Comparison of ENCODE assay signal across 17 cellular contexts in genomic region chr3:45640724-45641361, GRCh38. TPM values are rescaled to one million over a fixed set of nuclear protein-coding genes. Genes with fewer than 3 reads are reported as not detected.
DNase-seq lines count a peak whose midpoint lies in the region; ATAC-seq, FAIRE-seq and TF ChIP-seq lines count a peak whose summit lies in the region.
"Had no signal": no experiment of that assay in that cellular context is flagged by ENCODE, and none has a peak within 500 bp of the region (broad histone marks: within the 10 kb centered on the region; RNA-seq: fewer than 3 reads in every experiment).

No MANE protein-coding gene starts in this region.

- H3K4me3 ChIP-seq in CD8-positive, alpha-beta T cell (ENCODE audit: low read depth, low read length): no peak overlapping the region
- H3K4me3 ChIP-seq in endothelial cell of umbilical vein (replicated peaks in 1 of 3; ENCODE audit: insufficient read depth in 1 of 3, low read depth in 1 of 3, low read length in 3 of 3): no peak overlapping the region
- no peak overlapping the region for H3K4me3 ChIP-seq in uterus
- H3K4me3 ChIP-seq: ovary had no signal

- no peak for ATAC-seq in CD8-positive, alpha-beta T cell
- ATAC-seq in naive B cell (ENCODE audit: low read depth in 2 of 2): no peak
- ATAC-seq: left ventricle myocardium superior had no signal

- no peak for DNase-seq in CD8-positive, alpha-beta T cell
- DNase-seq in NCI-H2029 (lab: John Stamatoyannopoulos, UW) (peak; percentile 49), endothelial cell of umbilical vein (ENCODE audit: low read depth, low spot score) (no peak), naive B cell (no peak), occipital lobe (lab: John Stamatoyannopoulos, UW) (no peak), NCI-H2196 (lab: John Stamatoyannopoulos, UW; ENCODE audit: unreplicated experiment) (no peak), uterus (no peak)
- no peak for DNase-seq in activated effector memory CD4-positive, alpha-beta T cell treated with Interleukin-2 at 50 U/mL for 16 hours
- DNase-seq: activated CD8-positive, alpha-beta memory T cell treated with anti-CD3 and anti-CD28 coated beads, Interleukin-2, amount 50 U/mL, for 4 hours; amygdala; CD8-positive, alpha-beta memory T cell; left ventricle myocardium superior; NCI-H1417 treated with DMSO at 0.1 percent for 48 hours; NCI-H748 treated with DMSO at 0.1 percent for 48 hours; ovary had no signal

- TF ChIP-seq POLR2A in endothelial cell of umbilical vein (IDR thresholded peaks at IDR 0.05; ENCODE audit: low read depth, low read length) (no peak), uterus (IDR thresholded peaks at IDR 0.05) (no peak)

- H3K9me3 ChIP-seq in CD8-positive, alpha-beta T cell (ENCODE audit: low read length): no peaks in the 10 kb centered on the region
- no peaks in the 10 kb centered on the region for H3K9me3 ChIP-seq in endothelial cell of umbilical vein (replicated peaks; ENCODE audit: control insufficient read depth, insufficient read depth, low read length)
- H3K9me3 ChIP-seq in uterus: no peaks in the 10 kb centered on the region
- H3K9me3 ChIP-seq: ovary had no signal

- dilution Hi-C loops in endothelial cell of umbilical vein (cut with MboI; ENCODE audit: extremely low pct_ligation_motif_present, low sequenced_read_pairs): no loop called here

- no peaks in the 10 kb centered on the region for H3K27me3 ChIP-seq in CD8-positive, alpha-beta T cell (ENCODE audit: insufficient read depth, low read length)
- no peaks in the 10 kb centered on the region for H3K27me3 ChIP-seq in endothelial cell of umbilical vein (ENCODE audit: control insufficient read depth in 2 of 2, insufficient read depth in 2 of 2, low read length in 2 of 2)
- H3K27me3 ChIP-seq in uterus: no peaks in the 10 kb centered on the region
- H3K27me3 ChIP-seq: ovary had no signal

- H3K9me3 Mint-ChIP-seq in CD8-positive, alpha-beta T cell: no peaks in the 10 kb centered on the region
- no peaks in the 10 kb centered on the region for H3K9me3 Mint-ChIP-seq in naive B cell
- H3K9me3 Mint-ChIP-seq: CD8-positive, alpha-beta memory T cell; stimulated activated naive CD8-positive, alpha-beta T cell treated with anti-CD3 and anti-CD28 coated beads, Interleukin-15, Interleukin-2, amounts not matched to agents 100 ng/mL and 50 ng/mL, for 24 hours had no signal

- peaks cover 55% of the 10 kb centered on the region for H3K79me2 ChIP-seq in endothelial cell of umbilical vein (ENCODE audit: control insufficient read depth, insufficient read depth, low read length)

- H3K9me1 ChIP-seq in endothelial cell of umbilical vein (replicated peaks; ENCODE audit: control insufficient read depth, extremely low read depth, insufficient read depth, low read length): no peaks in the 10 kb centered on the region

- H4K20me1 ChIP-seq in endothelial cell of umbilical vein (replicated peaks; ENCODE audit: control insufficient read depth, extremely low read depth, insufficient read depth, low read length): no peaks in the 10 kb centered on the region

- FAIRE-seq in endothelial cell of umbilical vein (lab: Jason Lieb, UNC): peak; percentile 26
- FAIRE-seq: H54 had no signal

- no TSS peak for BruUV-seq in endothelial cell of umbilical vein (replicated peaks; lab: Mats Ljungman, UMichigan)

- H3K36me3 Mint-ChIP-seq in CD8-positive, alpha-beta T cell: peaks cover 60% of the 10 kb centered on the region
- H3K36me3 Mint-ChIP-seq in naive B cell: peaks cover 5 to 14% of the 10 kb centered on the region in 2 donors

- H3K4me3 Mint-ChIP-seq in CD8-positive, alpha-beta T cell: no peak overlapping the region
- H3K4me3 Mint-ChIP-seq in naive B cell: peak overlapping the region in 2 of 8 donors; percentile 22 to 51
- H3K4me3 Mint-ChIP-seq: CD8-positive, alpha-beta memory T cell; stimulated activated naive CD8-positive, alpha-beta T cell treated with anti-CD3 and anti-CD28 coated beads, Interleukin-15, Interleukin-2, amounts not matched to agents 100 ng/mL and 50 ng/mL, for 24 hours had no signal

- CTCF ChIA-PET in CD8-positive, alpha-beta T cell (lab: Charles Lee): interaction anchor here (3.2 kb wide), 1 partner anchor 16 kb away, joined by 13 read pairs; no protein-coding TSS in a partner anchor
- CTCF ChIA-PET in endothelial cell of umbilical vein (lab: Charles Lee): interaction anchor here (0.7 to 1.6 kb wide), 4 partner anchors 9 to 46 kb away, joined by 3 to 6 read pairs (median 4); partner anchors contain the start of gene LIMD1

- H3K9ac ChIP-seq in endothelial cell of umbilical vein (replicated peaks; ENCODE audit: extremely low read depth, insufficient read depth, low read length): no peak overlapping the region

- POLR2A ChIA-PET in CD8-positive, alpha-beta T cell (lab: Charles Lee): no interaction called here
- POLR2A ChIA-PET in endothelial cell of umbilical vein (lab: Charles Lee): no interaction called here

- intact Hi-C loops in CD8-positive, alpha-beta T cell (cut with DNase I, micrococcal nuclease): no loop called here
- intact Hi-C loops in endothelial cell of umbilical vein (cut with micrococcal nuclease): no loop called here
- intact Hi-C loops in uterus (cut with DNase I; ENCODE audit: low total_unique reads): no loop called here

- H3K27me3 Mint-ChIP-seq in CD8-positive, alpha-beta T cell (ENCODE audit: low read depth): no peaks in the 10 kb centered on the region
- no peaks in the 10 kb centered on the region for H3K27me3 Mint-ChIP-seq in naive B cell
- H3K27me3 Mint-ChIP-seq: CD8-positive, alpha-beta memory T cell; stimulated activated naive CD8-positive, alpha-beta T cell treated with anti-CD3 and anti-CD28 coated beads, Interleukin-15, Interleukin-2, amounts not matched to agents 100 ng/mL and 50 ng/mL, for 24 hours had no signal

- H3K27ac Mint-ChIP-seq in CD8-positive, alpha-beta T cell: peak overlapping the region; percentile 8
- peak overlapping the region in 4 of 6 donors; percentile 33 to 78 (median 54) for H3K27ac Mint-ChIP-seq in naive B cell
- H3K27ac Mint-ChIP-seq: stimulated activated naive CD8-positive, alpha-beta T cell treated with anti-CD3 and anti-CD28 coated beads, Interleukin-15, Interleukin-2, amounts not matched to agents 100 ng/mL and 50 ng/mL, for 24 hours had no signal

- no peak for TF ChIP-seq CTCF in CD8-positive, alpha-beta T cell (IDR thresholded peaks at IDR 0.05)
- TF ChIP-seq CTCF in endothelial cell of umbilical vein (IDR thresholded peaks at IDR 0.05; ENCODE audit: extremely low read depth in 1 of 2, insufficient read depth in 1 of 2, low read depth in 1 of 2, low read length in 2 of 2) (no peak), uterus (IDR thresholded peaks at IDR 0.05) (no peak)

- H3K4me2 ChIP-seq in endothelial cell of umbilical vein (ENCODE audit: insufficient read depth, low read length): no peak overlapping the region

- H3K36me3 ChIP-seq in CD8-positive, alpha-beta T cell (ENCODE audit: insufficient read depth, low read length): no peaks in the 10 kb centered on the region
- H3K36me3 ChIP-seq in endothelial cell of umbilical vein (ENCODE audit: control insufficient read depth in 2 of 2, extremely low read depth in 1 of 2, insufficient read depth in 2 of 2, low read length in 2 of 2) (peaks cover 0 to 8% of the 10 kb centered on the region in 2 experiments), uterus (no peaks in the 10 kb centered on the region)
- H3K36me3 ChIP-seq: ovary had no signal

- no peak overlapping the region for H2AFZ ChIP-seq in endothelial cell of umbilical vein (ENCODE audit: low read depth, low read length)

- H3K27ac ChIP-seq in CD8-positive, alpha-beta T cell (ENCODE audit: low read depth, low read length): no peak overlapping the region
- H3K27ac ChIP-seq in endothelial cell of umbilical vein (ENCODE audit: insufficient read depth, low read depth, low read length): peak overlapping the region; percentile 20
- H3K27ac ChIP-seq in uterus: no peak overlapping the region
- H3K27ac ChIP-seq: ovary had no signal

- H3K4me1 ChIP-seq in CD8-positive, alpha-beta T cell (ENCODE audit: insufficient read depth, low read length): no peaks in the 10 kb centered on the region
- H3K4me1 ChIP-seq in endothelial cell of umbilical vein (ENCODE audit: control insufficient read depth, extremely low read depth, insufficient read depth, low read length) (peaks cover 55% of the 10 kb centered on the region), uterus (peaks cover 0 to 4% of the 10 kb centered on the region in 2 donors)

- peaks cover 11% of the 10 kb centered on the region for H3K4me1 Mint-ChIP-seq in CD8-positive, alpha-beta T cell (ENCODE audit: low read depth)
- H3K4me1 Mint-ChIP-seq in naive B cell: peaks cover 21 to 48% (median 36%) of the 10 kb centered on the region in 3 donors

TF ChIP-seq in endothelial cell of umbilical vein, 7 proteins besides CTCF, POLR2A, EP300 and RAD21 (continues in another document):
- TF ChIP-seq GATA2 (IDR thresholded peaks at IDR 0.05; ENCODE audit: insufficient read depth, insufficient read length, low read depth, low read length): no peak
- no peak for TF ChIP-seq EZH2 (IDR thresholded peaks at IDR 0.05; ENCODE audit: borderline replicate concordance, low read depth, low read length, severe bottlenecking)

RNA-seq across cellular contexts. Expression of gene LIMD1, which starts 46.3 kb away (rescaled TPM):
- total RNA-seq in CD8-positive, alpha-beta T cell: 10 to 100 TPM; 13.5 to 13.8 TPM
- 33.3 and 39.5 TPM in 2 replicates for total RNA-seq in endothelial cell of umbilical vein
- polyA plus RNA-seq in endothelial cell of umbilical vein: 11.9 and 12.6 TPM in 2 replicates
- 8.9 and 9.8 TPM in 2 replicates for polyA plus RNA-seq in endothelial cell of umbilical vein (2011; cell fraction: cytosol; rRNA removed)
- 35.5 and 37.7 TPM in 2 replicates for polyA plus RNA-seq in endothelial cell of umbilical vein (2011; cell fraction: nucleus; rRNA removed)
- 15.2 and 19.2 TPM in 2 replicates for polyA plus RNA-seq in endothelial cell of umbilical vein (2012)
- polyA minus RNA-seq in endothelial cell of umbilical vein: 46.6 and 57.5 TPM in 2 replicates
- polyA minus RNA-seq in endothelial cell of umbilical vein (2011; cell fraction: cytosol; rRNA and poly(A)+ RNA removed): 14.3 TPM
- polyA minus RNA-seq in endothelial cell of umbilical vein (2011; cell fraction: nucleus; rRNA and poly(A)+ RNA removed): 35.4 and 38.2 TPM in 2 replicates
- polyA plus RNA-seq in naive B cell (ENCODE audit: low read depth in 6 of 6): 10 to 100 TPM in 5 of 6 donors, 1 to 10 TPM in 1; 7.4 to 32.0 (median 23.8) TPM
- total RNA-seq in occipital lobe: 6.7 TPM
- total RNA-seq in uterus: 10 to 100 TPM in 2 of 4 donors, 1 to 10 TPM in 2; 7.9 to 34.6 (median 15.7) TPM

RNA-seq across cellular contexts. Expression of gene SACM1L, which starts 48.4 kb away (rescaled TPM):
- 10 to 100 TPM; 54.4 to 56.7 TPM for total RNA-seq in CD8-positive, alpha-beta T cell
- total RNA-seq in endothelial cell of umbilical vein (35.4 and 39.9 TPM in 2 replicates), occipital lobe (50.7 TPM), uterus (10 to 100 TPM; 24.3 to 83.0 (median 68.7) TPM)
- polyA plus RNA-seq in endothelial cell of umbilical vein (9.1 and 11.9 TPM in 2 replicates), naive B cell (ENCODE audit: low read depth in 6 of 6) (10 to 100 TPM in 4 of 6 donors, 1 to 10 TPM in 2; 7.3 to 19.2 (median 15.4) TPM)
- 7.3 and 8.1 TPM in 2 replicates for polyA plus RNA-seq in endothelial cell of umbilical vein (2011; cell fraction: cytosol; rRNA removed)
- 46.6 and 57.5 TPM in 2 replicates for polyA plus RNA-seq in endothelial cell of umbilical vein (2011; cell fraction: nucleus; rRNA removed)
- 23.9 and 24.6 TPM in 2 replicates for polyA plus RNA-seq in endothelial cell of umbilical vein (2012)
- 39.4 and 43.0 TPM in 2 replicates for polyA minus RNA-seq in endothelial cell of umbilical vein
- 24.6 TPM for polyA minus RNA-seq in endothelial cell of umbilical vein (2011; cell fraction: cytosol; rRNA and poly(A)+ RNA removed)
- 53.3 and 80.0 TPM in 2 replicates for polyA minus RNA-seq in endothelial cell of umbilical vein (2011; cell fraction: nucleus; rRNA and poly(A)+ RNA removed)
